Comparison of ENCODE assay signal across 1 cellular context in the genomic region with DNA sequence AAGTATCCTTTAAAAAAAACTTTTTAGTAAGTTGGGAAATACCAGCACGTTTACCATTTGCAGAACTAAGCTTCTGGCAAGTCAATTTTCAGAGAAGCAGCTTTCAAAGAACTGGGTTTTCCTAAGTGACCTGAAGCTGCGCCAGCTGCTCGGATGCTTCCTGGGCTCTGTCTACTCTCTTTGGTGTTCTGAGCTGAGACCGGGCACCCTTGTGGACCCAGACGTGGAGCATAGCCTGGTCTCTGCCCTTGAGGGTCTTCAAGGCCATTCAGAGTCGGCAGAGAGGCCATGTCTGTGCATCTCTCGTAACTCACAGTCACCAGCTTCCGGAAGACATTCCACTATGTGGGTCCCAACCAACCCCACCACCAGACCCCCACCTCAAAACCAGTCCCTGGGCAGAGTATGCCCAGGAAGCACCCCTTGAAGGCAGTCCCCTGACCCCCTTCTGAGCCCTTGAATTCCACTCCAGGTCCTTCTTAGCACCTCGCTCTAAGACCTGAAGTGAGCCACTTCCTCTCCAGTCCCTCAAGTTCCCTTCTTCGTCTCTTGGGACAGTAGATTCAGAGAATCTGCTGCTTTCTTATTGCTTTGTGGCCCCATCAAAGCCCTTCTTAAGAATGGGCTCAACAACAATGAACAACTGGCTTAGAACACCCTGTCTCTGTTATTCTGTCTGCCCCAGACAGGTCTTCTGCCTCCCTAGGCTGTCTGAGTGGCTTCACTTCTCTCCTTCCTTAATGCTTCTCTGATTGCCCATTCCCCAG.
TF ChIP-seq lines count a peak whose summit lies in the region.

No MANE protein-coding gene starts in this region.

TF ChIP-seq in K562, 482 proteins besides CTCF, POLR2A, EP300 and RAD21:
- TF ChIP-seq SPI1 (IDR thresholded peaks at IDR 0.05; ENCODE audit: borderline replicate concordance, low read depth, low read length), result peak; percentile 74; the same call in 1 of the 2 replicates
- TF ChIP-seq ZNF232 (CRISPR knock-in tag; IDR thresholded peaks at IDR 0.05), result no peak
- no peak for TF ChIP-seq ILK (tag; IDR thresholded peaks at IDR 0.05; ENCODE audit: borderline replicate concordance, low read depth)
